13 cellular contexts compared by ENCODE assay signal in the genomic region with DNA sequence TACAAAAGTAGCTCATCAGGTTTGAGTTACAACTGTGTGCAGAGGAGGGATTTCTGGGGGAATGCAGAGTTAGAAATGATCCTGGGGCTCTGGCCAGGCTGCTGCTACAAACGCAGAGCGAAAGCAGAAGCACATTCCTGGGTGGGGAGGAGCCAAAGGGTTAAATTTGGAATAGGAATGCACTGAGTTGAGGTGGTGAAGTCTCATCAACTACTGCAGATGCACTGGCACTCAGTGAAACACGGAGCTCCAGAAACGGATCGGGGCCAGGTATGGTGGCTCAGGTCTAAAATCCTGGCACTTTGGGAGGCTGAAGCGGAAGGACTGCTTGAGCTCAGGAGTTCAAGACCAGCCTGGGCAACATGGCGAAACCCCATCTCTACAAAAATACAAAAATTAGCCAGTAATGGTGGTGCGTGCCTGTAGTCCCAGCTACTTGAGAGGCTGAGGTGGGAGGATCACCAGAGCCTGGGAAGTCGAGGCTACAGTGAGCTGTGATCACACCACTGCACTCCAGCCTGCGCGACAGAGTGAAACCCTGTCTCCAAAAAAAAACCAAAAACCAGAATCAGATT. TPM values are rescaled to one million over a fixed set of nuclear protein-coding genes. Genes with fewer than 3 reads are reported as not detected.
DNase-seq lines count a peak whose midpoint lies in the region; ATAC-seq and TF ChIP-seq lines count a peak whose summit lies in the region.
"Had no signal": no experiment of that assay in that cellular context is flagged by ENCODE, and none has a peak within 500 bp of the region (broad histone marks: within the 10 kb centered on the region; RNA-seq: fewer than 3 reads in every experiment).

No MANE protein-coding gene starts in this region.

- H3K9me3 ChIP-seq in DND-41 (ENCODE audit: insufficient read depth, low read length, severe bottlenecking) (no peaks in the 10 kb centered on the region), OCI-LY7 (ENCODE audit: low read length) (no peaks in the 10 kb centered on the region)
- H3K9me3 ChIP-seq: BE2C had no signal

- H3K27ac Mint-ChIP-seq in glutamatergic neuron (ENCODE audit: unreplicated experiment) (peak overlapping the region; percentile 8), progenitor cell of endocrine pancreas (peak overlapping the region; percentile 79)
- H3K27ac Mint-ChIP-seq: activated T-cell treated with anti-CD3 and anti-CD28 coated beads, Interleukin-2, amount 50 U/mL, for 72 hours had no signal

- intact Hi-C loops in OCI-LY7 (cut with micrococcal nuclease; ENCODE audit: unreplicated experiment), result loop anchor here (2.0 kb wide), 1 partner anchor 19 kb away; no protein-coding TSS in a partner anchor

- H3K9me3 Mint-ChIP-seq in glutamatergic neuron (ENCODE audit: unreplicated experiment) (peaks cover 6% of the 10 kb centered on the region), progenitor cell of endocrine pancreas (ENCODE audit: low read depth) (no peaks in the 10 kb centered on the region)
- H3K9me3 Mint-ChIP-seq: activated T-cell treated with anti-CD3 and anti-CD28 coated beads, Interleukin-2, amount 50 U/mL, for 72 hours; natural killer cell had no signal

- CTCF ChIA-PET in OCI-LY7 (lab: Charles Lee; ENCODE audit: unreplicated experiment), result no interaction called here

- H2AFZ ChIP-seq in DND-41 (ENCODE audit: low read depth, low read length) (no peak overlapping the region), OCI-LY7 (ENCODE audit: low read length) (no peak overlapping the region)

- peaks cover 36% of the 10 kb centered on the region for H3K4me1 ChIP-seq in DND-41 (ENCODE audit: insufficient read depth, low read length)
- H3K4me1 ChIP-seq in OCI-LY7 (ENCODE audit: insufficient read depth, low read length, poor library complexity, severe bottlenecking), result peaks cover 35% of the 10 kb centered on the region

- H3K36me3 ChIP-seq in DND-41 (ENCODE audit: insufficient read depth, low read length) (peaks cover 23% of the 10 kb centered on the region; the same call in 1 of the 2 replicates), OCI-LY7 (ENCODE audit: insufficient read depth, low read length) (peaks cover 32% of the 10 kb centered on the region)

- H3K4me3 ChIP-seq in DND-41 (ENCODE audit: low read depth in 1 of 2, low read length in 2 of 2), result no peak overlapping the region
- H3K4me3 ChIP-seq in OCI-LY7 (ENCODE audit: low read depth, low read length, poor library complexity, severe bottlenecking), result no peak overlapping the region

- BruUV-seq in OCI-LY7 (replicated peaks; lab: Mats Ljungman, UMichigan), result no TSS peak

- H3K9ac ChIP-seq in DND-41 (ENCODE audit: low read depth, low read length), result no peak overlapping the region

- TF ChIP-seq CTCF in DND-41 (IDR thresholded peaks at IDR 0.05; ENCODE audit: borderline replicate concordance, extremely low read depth, low read length, poor library complexity, severe bottlenecking) (no peak), OCI-LY7 (conservative IDR thresholded peaks at IDR 0.05; ENCODE audit: low read length) (no peak), glutamatergic neuron (IDR thresholded peaks at IDR 0.05; ENCODE audit: partially characterized antibody, unreplicated experiment) (no peak), progenitor cell of endocrine pancreas (IDR thresholded peaks at IDR 0.05; ENCODE audit: unreplicated experiment) (no peak)

- peak overlapping the region; percentile 99 for H3K4me3 Mint-ChIP-seq in glutamatergic neuron (ENCODE audit: unreplicated experiment)
- peak overlapping the region; percentile 28 for H3K4me3 Mint-ChIP-seq in progenitor cell of endocrine pancreas (ENCODE audit: low read depth)
- H3K4me3 Mint-ChIP-seq: natural killer cell had no signal

- H3K27me3 ChIP-seq in DND-41 (ENCODE audit: insufficient read depth, low read length, poor library complexity), result no peaks in the 10 kb centered on the region
- H3K27me3 ChIP-seq: BE2C had no signal

- H4K20me1 ChIP-seq in DND-41 (ENCODE audit: insufficient read depth, low read length) (peaks cover 33% of the 10 kb centered on the region), OCI-LY7 (ENCODE audit: insufficient read depth, low read length) (peaks cover 28% of the 10 kb centered on the region)

- POLR2A ChIA-PET in OCI-LY7 (lab: Charles Lee), result interaction anchor here (0.6 to 1.5 kb wide), 4 partner anchors 16 to 1951 kb away, joined by 3 to 10 read pairs (median 4); no protein-coding TSS in a partner anchor

- H3K4me1 Mint-ChIP-seq in glutamatergic neuron (ENCODE audit: low read depth, unreplicated experiment) (peaks cover 13% of the 10 kb centered on the region), progenitor cell of endocrine pancreas (ENCODE audit: low read depth) (peaks cover 27% of the 10 kb centered on the region)

- ATAC-seq in DND-41 (ENCODE audit: insufficient read depth, low read depth) (no peak), GM21423 (IDR thresholded peaks at IDR 0.05; ENCODE audit: unreplicated experiment) (no peak), GM21526 (IDR thresholded peaks at IDR 0.05; ENCODE audit: low FRiP score, unreplicated experiment) (no peak)
- ATAC-seq: activated T-cell treated with anti-CD3 and anti-CD28 coated beads, Interleukin-2, amount 50 U/mL, for 72 hours; natural killer cell had no signal

- H3K27me3 Mint-ChIP-seq in glutamatergic neuron (ENCODE audit: unreplicated experiment), result peaks cover 4% of the 10 kb centered on the region
- H3K27me3 Mint-ChIP-seq in progenitor cell of endocrine pancreas, result no peaks in the 10 kb centered on the region

- H3K79me2 ChIP-seq in DND-41 (ENCODE audit: insufficient read depth, low read length), result peaks cover 72% of the 10 kb centered on the region
- peaks cover 61% of the 10 kb centered on the region for H3K79me2 ChIP-seq in OCI-LY7 (ENCODE audit: insufficient read depth, low read depth, low read length)

- H3K36me3 Mint-ChIP-seq in glutamatergic neuron (ENCODE audit: unreplicated experiment) (no peaks in the 10 kb centered on the region), progenitor cell of endocrine pancreas (ENCODE audit: insufficient read depth) (peaks cover 2% of the 10 kb centered on the region)
- H3K36me3 Mint-ChIP-seq: natural killer cell had no signal

- H3K27ac ChIP-seq in DND-41 (ENCODE audit: low read length) (no peak overlapping the region), OCI-LY7 (ENCODE audit: low read depth, low read length, poor library complexity, severe bottlenecking) (no peak overlapping the region)

- no peak for DNase-seq in DND-41
- DNase-seq in OCI-LY7 (ENCODE audit: low spot score), result no peak
- no peak for DNase-seq in glutamatergic neuron
- no peak for DNase-seq in progenitor cell of endocrine pancreas (ENCODE audit: low spot score, unreplicated experiment)
- DNase-seq in central memory CD4-positive, alpha-beta T cell, result no peak
- DNase-seq in globus pallidus (ENCODE audit: low spot score), result no peak
- DNase-seq: activated T-cell treated with anti-CD3 and anti-CD28 coated beads, Interleukin-2, amount 50 U/mL, for 72 hours; BE2C; cortex of kidney; natural killer cell; NCI-H187 treated with DMSO at 0.1 percent for 48 hours had no signal

- H3K4me2 ChIP-seq in DND-41 (ENCODE audit: insufficient read depth, low read length), result peak overlapping the region; percentile 86; the same call in 1 of the 2 replicates
- peak overlapping the region; percentile 99; the same call in 1 of the 2 replicates for H3K4me2 ChIP-seq in OCI-LY7 (ENCODE audit: low read length)

- H3K9me2 ChIP-seq in OCI-LY7 (ENCODE audit: insufficient read depth, low read length), result no peaks in the 10 kb centered on the region

RNA-seq across cellular contexts. Expression of gene CHKA, which starts 3.2 kb away (rescaled TPM):
- total RNA-seq in OCI-LY7 (2014; rRNA removed; shearing (Covaris generic)), result 36.1 and 38.9 TPM in 2 replicates
- total RNA-seq in OCI-LY7 (2022) (44.4 and 47.2 TPM in 2 replicates), glutamatergic neuron (ENCODE audit: unreplicated experiment) (74.1 TPM), progenitor cell of endocrine pancreas (60.4 and 64.3 TPM in 2 replicates)
